Comparison of ENCODE assay signal across 25 cellular contexts in genomic region chr4:11072426-11072825, GRCh38.
"Had no signal": no experiment of that assay in that cellular context is flagged by ENCODE, and none has a peak within 500 bp of the region (broad histone marks: within the 10 kb centered on the region; RNA-seq: fewer than 3 reads in every experiment).

No MANE protein-coding gene starts in this region.

- H3K9me3 ChIP-seq: gastrocnemius medialis, heart left ventricle, mucosa of descending colon, neutrophil, right lobe of liver, stomach, tibial artery had no signal

- H3K9ac ChIP-seq: parathyroid adenoma had no signal

- ATAC-seq: esophagus mucosa; gastrocnemius medialis; left lobe of liver; mucosa of descending colon; natural killer cell treated with Interleukin-12 subunit alpha and Interleukin-12 subunit beta and Interleukin-15 and Interleukin-18, amount 100 ng/mL, for 72 hours; right lobe of liver had no signal

- H3K4me2 ChIP-seq: hepatocyte had no signal

- DNase-seq: dorsolateral prefrontal cortex; effector CD4-positive, alpha-beta T cell; endodermal cell; foreskin fibroblast; gastrocnemius medialis; heart left ventricle; kidney; mesenchymal stem cell; mucosa of descending colon; naive B cell; right lobe of liver; small intestine; stimulated activated CD4-positive, alpha-beta T cell treated with anti-CD3 and anti-CD28 coated beads, Interleukin-15, amount 100 ng/mL, for 24 hours; stimulated activated CD4-positive, alpha-beta T cell treated with anti-CD3 and anti-CD28 coated beads, Interleukin-4, amount 100 ng/mL, for 1 hour; stimulated activated CD8-positive, alpha-beta memory T cell treated with anti-CD3 and anti-CD28 coated beads, Interleukin-4, amount 100 ng/mL, for 48 hours; stimulated activated naive CD4-positive, alpha-beta T cell treated with Interleukin-2 at 50 U/mL for 16 hours; stomach; tibial artery had no signal

- H3K4me3 ChIP-seq: dorsolateral prefrontal cortex, gastrocnemius medialis, heart left ventricle, hepatocyte, mucosa of descending colon, right lobe of liver, stomach, tibial artery had no signal

- H3K27me3 ChIP-seq: gastrocnemius medialis, hepatocyte, neutrophil, right lobe of liver, stomach, tibial artery had no signal

- H3K4me1 ChIP-seq: gastrocnemius medialis, parathyroid adenoma, right lobe of liver, stomach had no signal

- H3K27ac ChIP-seq: epithelial cell of prostate, gastrocnemius medialis, hepatocyte, neutrophil, parathyroid adenoma, right lobe of liver, stomach, tibial artery had no signal

- H3K36me3 ChIP-seq: gastrocnemius medialis, heart left ventricle, neutrophil, right lobe of liver, stomach, tibial artery had no signal

- H3K79me2 ChIP-seq: parathyroid adenoma had no signal

- H2AFZ ChIP-seq: hepatocyte, parathyroid adenoma had no signal
